ENCODE assay signal across 28 cellular contexts in genomic region chr2:70676301-70677035, GRCh38.
"Had no signal": no experiment of that assay in that cellular context is flagged by ENCODE, and none has a peak within 500 bp of the region (broad histone marks: within the 10 kb centered on the region; RNA-seq: fewer than 3 reads in every experiment).

No MANE protein-coding gene starts in this region.

- H3K36me3 ChIP-seq: brain microvascular endothelial cell, cardiac muscle cell, SJCRH30 had no signal

- FAIRE-seq: astrocyte had no signal

- H3K9me3 ChIP-seq: SJCRH30, SK-N-SH had no signal

- H3K4me1 ChIP-seq: SJCRH30 had no signal

- H3K27ac ChIP-seq: brain microvascular endothelial cell, cardiac muscle cell, SJCRH30 had no signal

- H3K4me2 ChIP-seq: SK-N-SH had no signal

- H3K9ac ChIP-seq: SK-N-SH had no signal

- DNase-seq: activated CD4-positive, alpha-beta T cell treated with anti-CD3 and anti-CD28 coated beads for 4 hours; activated CD8-positive, alpha-beta T cell treated with anti-CD3 and anti-CD28 coated beads for 36 hours; activated gamma-delta T cell; activated naive CD4-positive, alpha-beta T cell treated with anti-CD3 and anti-CD28 coated beads for 36 hours; activated T-cell treated with anti-CD3 and anti-CD28 coated beads for 4 hours; activated T-cell treated with anti-CD3 and anti-CD28 coated beads, Interleukin-2, amount 50 U/mL, for 48 hours; amygdala; brain microvascular endothelial cell; KG1; NCI-H1105; NCI-H1436; NCI-H1694 treated with DMSO at 0.1 percent for 48 hours; NCI-H2029 treated with DMSO at 0.1 percent for 48 hours; NCI-H345; NCI-H510A; NCI-H526 treated with DMSO at 0.1 percent for 48 hours; NK-92 treated with Interleukin-12 subunit alpha and Interleukin-12 subunit beta, amount 100 ng/mL, for 24 hours; OCI-M1; Right ventricle myocardium superior; RPMI8226; SJCRH30; SK-N-SH; T-helper 1 cell had no signal

- H3K27me3 ChIP-seq: brain microvascular endothelial cell, cardiac muscle cell had no signal

- ATAC-seq: activated CD4-positive, CD25-positive, alpha-beta regulatory T cell treated with anti-CD3 and anti-CD28 coated beads, Interleukin-2, amount 50 U/mL, for 24 hours; activated CD8-positive, alpha-beta T cell treated with anti-CD3 and anti-CD28 coated beads for 36 hours; activated T-helper 17 cell treated with anti-CD3 and anti-CD28 coated beads, Interleukin-2, amount 50 U/mL, for 72 hours; Panc1 had no signal

- H3K4me3 ChIP-seq: cardiac muscle cell, SJCRH30 had no signal
